ENCODE assay signal across 31 cellular contexts in genomic region chr13:37406031-37406430, GRCh38.
"Had no signal": no experiment of that assay in that cellular context is flagged by ENCODE, and none has a peak within 500 bp of the region (broad histone marks: within the 10 kb centered on the region; RNA-seq: fewer than 3 reads in every experiment).

No MANE protein-coding gene starts in this region.

- H3K27ac Mint-ChIP-seq: activated B cell treated with CpG ODN at 0.5 μM for 24 hours; activated CD8-positive, alpha-beta T cell treated with anti-CD3 and anti-CD28 coated beads for 36 hours; activated naive CD4-positive, alpha-beta T cell treated with anti-CD3 and anti-CD28 coated beads, Interleukin-2, amount 50 U/mL, for 24 hours; activated naive CD8-positive, alpha-beta T cell treated with anti-CD3 and anti-CD28 coated beads, Interleukin-2, amount 50 U/mL, for 24 hours; activated T-helper 2 cell treated with anti-CD3 and anti-CD28 coated beads, Interferon-gamma antibody, Interleukin-2, Interleukin-4, amounts not matched to agents 10 μg/mL and 5 μg/mL and 100 μg/mL, durations not matched to agents 14 hours and 24 hours and 36 hours; immature natural killer cell; natural killer cell; neural progenitor cell; stimulated activated naive B cell treated with anti-CD40 and anti-IgM and Interleukin-4, amounts not matched to agents 10 μg/mL and 1 μg/mL and 100 μg/mL, for 72 hours; T-helper 2 cell treated with Interferon-gamma antibody and Interleukin-4, amounts not matched to agents 5 μg/mL and 100 μg/mL, for 36 hours had no signal

- H3K27me3 ChIP-seq: breast epithelium, gastroesophageal sphincter, left lung, neural progenitor cell, suprapubic skin, tibial artery, upper lobe of right lung had no signal

- H3K27me3 Mint-ChIP-seq: activated B cell treated with CpG ODN at 0.5 μM for 24 hours; activated CD8-positive, alpha-beta T cell treated with anti-CD3 and anti-CD28 coated beads for 36 hours; activated naive CD4-positive, alpha-beta T cell treated with anti-CD3 and anti-CD28 coated beads, Interleukin-2, amount 50 U/mL, for 24 hours; activated naive CD8-positive, alpha-beta T cell treated with anti-CD3 and anti-CD28 coated beads, Interleukin-2, amount 50 U/mL, for 24 hours; central memory CD8-positive, alpha-beta T cell; stimulated activated naive B cell treated with anti-CD40 and anti-IgM and Interleukin-4, amounts not matched to agents 10 μg/mL and 1 μg/mL and 100 μg/mL, for 72 hours had no signal

- H3K4me3 Mint-ChIP-seq: activated B cell treated with CpG ODN at 0.5 μM for 24 hours; activated CD8-positive, alpha-beta T cell treated with anti-CD3 and anti-CD28 coated beads for 36 hours; activated naive CD4-positive, alpha-beta T cell treated with anti-CD3 and anti-CD28 coated beads, Interleukin-2, amount 50 U/mL, for 24 hours; activated naive CD8-positive, alpha-beta T cell treated with anti-CD3 and anti-CD28 coated beads, Interleukin-2, amount 50 U/mL, for 24 hours; activated T-cell treated with anti-CD3 and anti-CD28 coated beads, Interleukin-2, amount 50 U/mL, for 4 hours; central memory CD8-positive, alpha-beta T cell; immature natural killer cell; natural killer cell; neural progenitor cell; stimulated activated naive B cell treated with anti-CD40 and anti-IgM and Interleukin-4, amounts not matched to agents 10 μg/mL and 1 μg/mL and 100 μg/mL, for 72 hours; T-helper 2 cell treated with Interferon-gamma antibody and Interleukin-4, amounts not matched to agents 5 μg/mL and 100 μg/mL, for 36 hours had no signal

- H3K4me1 Mint-ChIP-seq: activated B cell treated with CpG ODN at 0.5 μM for 24 hours; activated naive CD4-positive, alpha-beta T cell treated with anti-CD3 and anti-CD28 coated beads, Interleukin-2, amount 50 U/mL, for 24 hours; activated naive CD8-positive, alpha-beta T cell treated with anti-CD3 and anti-CD28 coated beads, Interleukin-2, amount 50 U/mL, for 24 hours; central memory CD8-positive, alpha-beta T cell; immature natural killer cell; natural killer cell; neural progenitor cell; stimulated activated naive B cell treated with anti-CD40 and anti-IgM and Interleukin-4, amounts not matched to agents 10 μg/mL and 1 μg/mL and 100 μg/mL, for 72 hours had no signal

- ATAC-seq: activated CD8-positive, alpha-beta T cell treated with anti-CD3 and anti-CD28 coated beads for 36 hours; activated naive CD8-positive, alpha-beta T cell treated with anti-CD3 and anti-CD28 coated beads, Interleukin-2, amount 50 U/mL, for 24 hours; activated T-cell treated with anti-CD3 and anti-CD28 coated beads, Interleukin-2, amount 50 U/mL, for 4 hours; gastroesophageal sphincter; left lung; lower lobe of right lung; natural killer cell; psoas muscle; right cardiac atrium; stimulated activated naive B cell treated with anti-CD40 and anti-IgM and Interleukin-4, amounts not matched to agents 10 μg/mL and 1 μg/mL and 100 μg/mL, for 72 hours; upper lobe of right lung had no signal

- H3K27ac ChIP-seq: breast epithelium, gastroesophageal sphincter, left lung, lower lobe of right lung, neural progenitor cell, parathyroid adenoma, psoas muscle, suprapubic skin, tibial artery, upper lobe of right lung had no signal

- H3K36me3 ChIP-seq: breast epithelium, gastroesophageal sphincter, left lung, lower lobe of right lung, neural progenitor cell, suprapubic skin, tibial artery, upper lobe of right lung had no signal

- H2AFZ ChIP-seq: neural progenitor cell, parathyroid adenoma had no signal

- H3K9me3 ChIP-seq: breast epithelium, gastroesophageal sphincter, lower lobe of right lung, psoas muscle, suprapubic skin, upper lobe of right lung had no signal

- H3K4me1 ChIP-seq: breast epithelium, gastroesophageal sphincter, lower lobe of right lung, neural progenitor cell, parathyroid adenoma, psoas muscle, suprapubic skin, upper lobe of right lung had no signal

- H3K4me2 ChIP-seq: neural progenitor cell had no signal

- H3K36me3 Mint-ChIP-seq: activated naive CD4-positive, alpha-beta T cell treated with anti-CD3 and anti-CD28 coated beads, Interleukin-2, amount 50 U/mL, for 24 hours; natural killer cell; neural progenitor cell; stimulated activated naive B cell treated with anti-CD40 and anti-IgM and Interleukin-4, amounts not matched to agents 10 μg/mL and 1 μg/mL and 100 μg/mL, for 72 hours had no signal

- H3K9ac ChIP-seq: neural progenitor cell, parathyroid adenoma had no signal

- H3K9me3 Mint-ChIP-seq: activated CD8-positive, alpha-beta T cell treated with anti-CD3 and anti-CD28 coated beads for 36 hours; activated naive CD4-positive, alpha-beta T cell treated with anti-CD3 and anti-CD28 coated beads, Interleukin-2, amount 50 U/mL, for 24 hours; activated T-cell treated with anti-CD3 and anti-CD28 coated beads, Interleukin-2, amount 50 U/mL, for 4 hours; neural progenitor cell had no signal

- H3K79me2 ChIP-seq: parathyroid adenoma had no signal

- DNase-seq: activated B cell treated with CpG ODN at 0.5 μM for 24 hours; activated CD4-positive, alpha-beta T cell treated with anti-CD3 and anti-CD28 coated beads, Interleukin-2, amount 50 U/mL, for 1 hour; activated CD8-positive, alpha-beta T cell treated with anti-CD3 and anti-CD28 coated beads for 36 hours; activated naive CD8-positive, alpha-beta T cell treated with anti-CD3 and anti-CD28 coated beads, Interleukin-2, amount 50 U/mL, for 24 hours; activated T-cell treated with anti-CD3 and anti-CD28 coated beads, Interleukin-2, amount 50 U/mL, for 4 hours; effector CD8-positive, alpha-beta T cell; erythroblast; hippocampal formation; immature natural killer cell; kidney glomerular epithelial cell; left lung; lower lobe of right lung; mesendoderm; natural killer cell; occipital lobe; psoas muscle; right cardiac atrium; stimulated activated CD4-positive, alpha-beta T cell treated with anti-CD3 and anti-CD28 coated beads, Interleukin-15, amount 100 ng/mL, for 24 hours; stimulated activated CD4-positive, alpha-beta T cell treated with anti-CD3 and anti-CD28 coated beads, Interleukin-2, amount 100 ng/mL, for 24 hours; stimulated activated naive B cell treated with anti-CD40 and anti-IgM and Interleukin-4, amounts not matched to agents 10 μg/mL and 1 μg/mL and 100 μg/mL, for 72 hours; tibial artery; upper lobe of right lung had no signal

- H3K4me3 ChIP-seq: breast epithelium, gastroesophageal sphincter, left lung, lower lobe of right lung, neural progenitor cell, psoas muscle, suprapubic skin, tibial artery, upper lobe of right lung had no signal
